12 cellular contexts compared by ENCODE assay signal in genomic region chr5:139513852-139514485, GRCh38. TPM values are rescaled to one million over a fixed set of nuclear protein-coding genes. Genes with fewer than 3 reads are reported as not detected.
DNase-seq lines count a peak whose midpoint lies in the region; ATAC-seq and TF ChIP-seq lines count a peak whose summit lies in the region.
"Had no signal": no experiment of that assay in that cellular context is flagged by ENCODE, and none has a peak within 500 bp of the region (broad histone marks: within the 10 kb centered on the region; RNA-seq: fewer than 3 reads in every experiment).

No MANE protein-coding gene starts in this region.

- no peaks in the 10 kb centered on the region for H3K9me3 Mint-ChIP-seq in activated T-cell treated with anti-CD3 and anti-CD28 coated beads, Interleukin-2, amount 50 U/mL, for 72 hours
- H3K9me3 Mint-ChIP-seq: central memory CD8-positive, alpha-beta T cell had no signal

- H3K4me3 Mint-ChIP-seq in activated T-cell treated with anti-CD3 and anti-CD28 coated beads, Interleukin-2, amount 50 U/mL, for 72 hours = peak overlapping the region in 1 of 2 donors; percentile 3
- H3K4me3 Mint-ChIP-seq: activated naive CD4-positive, alpha-beta T cell treated with anti-CD3 and anti-CD28 coated beads for 36 hours; central memory CD8-positive, alpha-beta T cell had no signal

- TF ChIP-seq POLR2A in spleen (IDR thresholded peaks at IDR 0.05) = no peak

- H3K9me3 ChIP-seq in spleen = no peaks in the 10 kb centered on the region

- peaks cover 0 to 5% of the 10 kb centered on the region in 2 donors for H3K36me3 Mint-ChIP-seq in activated T-cell treated with anti-CD3 and anti-CD28 coated beads, Interleukin-2, amount 50 U/mL, for 72 hours (ENCODE audit: insufficient read depth in 2 of 2)

- no peaks in the 10 kb centered on the region for H3K36me3 ChIP-seq in spleen

- no peak overlapping the region for H3K4me3 ChIP-seq in spleen

- no peaks in the 10 kb centered on the region for H3K27me3 Mint-ChIP-seq in activated T-cell treated with anti-CD3 and anti-CD28 coated beads, Interleukin-2, amount 50 U/mL, for 72 hours (ENCODE audit: low read depth)
- H3K27me3 Mint-ChIP-seq: central memory CD8-positive, alpha-beta T cell had no signal

- peak in 5 of 11 experiments; percentile 7 to 49 (median 26) for TF ChIP-seq CTCF in spleen (IDR thresholded peaks at IDR 0.05 in 8 of 11, conservative IDR thresholded peaks at IDR 0.05 in 3 of 11)

- intact Hi-C loops in spleen (cut with DNase I; ENCODE audit: low total_unique reads) = loop anchor here (5.0 kb wide), 1 partner anchor 92 kb away; no protein-coding TSS in a partner anchor

- H3K27ac Mint-ChIP-seq in activated T-cell treated with anti-CD3 and anti-CD28 coated beads, Interleukin-2, amount 50 U/mL, for 72 hours = no peak overlapping the region
- H3K27ac Mint-ChIP-seq: activated naive CD4-positive, alpha-beta T cell treated with anti-CD3 and anti-CD28 coated beads for 36 hours had no signal

- 86 to 91% (median 89%) methylated on average over 6 of the region's 6 CpGs for WGBS in spleen, 5 donors

- DNase-seq in activated T-cell treated with anti-CD3 and anti-CD28 coated beads, Interleukin-2, amount 50 U/mL, for 72 hours = no peak
- no peak for DNase-seq in activated T-cell treated with anti-CD3 and anti-CD28 coated beads, Interleukin-2, amount 50 U/mL, for 48 hours
- DNase-seq in cerebellar cortex (ENCODE audit: low spot score) (peak; percentile 20), spleen (peak; percentile 54), NCI-H524 treated with DMSO at 0.1 percent for 48 hours (lab: John Stamatoyannopoulos, UW) (no peak), NCI-H1092 treated with DMSO at 0.1 percent for 48 hours (lab: John Stamatoyannopoulos, UW) (no peak), islet precursor cell (no peak)

- peaks cover 0 to 47% (median 27%) of the 10 kb centered on the region in 6 donors for H3K4me1 ChIP-seq in spleen

- no peaks in the 10 kb centered on the region for H3K27me3 ChIP-seq in spleen (replicated peaks in 1 of 7)

- peak; percentile 8 to 10 for ATAC-seq in activated T-cell treated with anti-CD3 and anti-CD28 coated beads, Interleukin-2, amount 50 U/mL, for 72 hours (replicated peaks in 1 of 2)
- ATAC-seq in HG03280 (IDR thresholded peaks at IDR 0.05; ENCODE audit: unreplicated experiment) = peak; percentile 10

- peaks cover 65% of the 10 kb centered on the region for H3K4me1 Mint-ChIP-seq in activated T-cell treated with anti-CD3 and anti-CD28 coated beads, Interleukin-2, amount 50 U/mL, for 72 hours (ENCODE audit: low read depth)

- no peak overlapping the region for H3K27ac ChIP-seq in spleen

RNA-seq across cellular contexts. Expression of gene STING1, which starts 31.4 kb away (rescaled TPM):
- total RNA-seq in activated T-cell treated with anti-CD3 and anti-CD28 coated beads, Interleukin-2, amount 50 U/mL, for 72 hours = 100 to 1,000 TPM in 1 of 2 donors, 10 to 100 TPM in 1; 98.6 to 230 TPM
- 100 to 1,000 TPM in 6 of 7 donors, 10 to 100 TPM in 1; 99.7 to 166 (median 130) TPM for total RNA-seq in spleen
- polyA plus RNA-seq in spleen = 10 to 100 TPM; 24.2 to 49.8 (median 43.6) TPM

RNA-seq across cellular contexts. Expression of gene SMIM33, which starts 43.2 kb away (rescaled TPM):
- total RNA-seq in activated T-cell treated with anti-CD3 and anti-CD28 coated beads, Interleukin-2, amount 50 U/mL, for 72 hours = under 1 TPM; 0.22 to 0.35 TPM
- total RNA-seq in spleen = under 1 TPM in 1 of 7 donors, not detected in 6; 0.24 TPM
- under 1 TPM in 1 of 3 donors, not detected in 2; 0.03 TPM for polyA plus RNA-seq in spleen
- total RNA-seq: ureter had no signal
- polyA plus RNA-seq: AG04450 had no signal

RNA-seq across cellular contexts. Expression of gene UBE2D2, which starts 47.2 kb away (rescaled TPM):
- 100 to 1,000 TPM; 315 to 342 TPM for total RNA-seq in activated T-cell treated with anti-CD3 and anti-CD28 coated beads, Interleukin-2, amount 50 U/mL, for 72 hours
- total RNA-seq in spleen = 100 to 1,000 TPM in 2 of 7 donors, 10 to 100 TPM in 5; 64.3 to 120 (median 94.3) TPM
- 100 to 1,000 TPM; 101 to 132 (median 103) TPM for polyA plus RNA-seq in spleen

RNA-seq across cellular contexts. Expression of gene ECSCR, which starts 51.4 kb away (rescaled TPM):
- total RNA-seq in activated T-cell treated with anti-CD3 and anti-CD28 coated beads, Interleukin-2, amount 50 U/mL, for 72 hours = 1 to 10 TPM; 1.2 to 1.4 TPM
- 10 to 100 TPM; 11.3 to 52.3 (median 20.8) TPM for total RNA-seq in spleen
- 10 to 100 TPM; 14.1 to 18.4 (median 17.7) TPM for polyA plus RNA-seq in spleen

Comparison
In these comparisons a context has a peak if more than half of its experiments do, and no peak if none do; other contexts are left out.
1. DNase-seq: peak in cerebellar cortex (single experiment) and spleen (single experiment); none in activated T-cell treated with anti-CD3 and anti-CD28 coated beads, Interleukin-2, amount 50 U/mL, for 72 hours (0 of 2), activated T-cell treated with anti-CD3 and anti-CD28 coated beads, Interleukin-2, amount 50 U/mL, for 48 hours (0 of 2), NCI-H524 treated with DMSO at 0.1 percent for 48 hours (single experiment), NCI-H1092 treated with DMSO at 0.1 percent for 48 hours (single experiment) and islet precursor cell (single experiment).